Comparison of ENCODE assay signal across 9 cellular contexts in genomic region chr13:30872685-30873443, GRCh38. TPM values are rescaled to one million over a fixed set of nuclear protein-coding genes. Genes with fewer than 3 reads are reported as not detected.
DNase-seq lines count a peak whose midpoint lies in the region; ATAC-seq lines count a peak whose summit lies in the region.
"Had no signal": no experiment of that assay in that cellular context is flagged by ENCODE, and none has a peak within 500 bp of the region (broad histone marks: within the 10 kb centered on the region; RNA-seq: fewer than 3 reads in every experiment).

No MANE protein-coding gene starts in this region.

- H3K9me2 ChIP-seq in GM23248 (ENCODE audit: insufficient read depth) = no peaks in the 10 kb centered on the region

- peaks cover 9% of the 10 kb centered on the region for H3K27me3 Mint-ChIP-seq in activated CD4-positive, alpha-beta T cell treated with anti-CD3 and anti-CD28 coated beads, Interleukin-2, amount 10 ng/mL, durations not matched to agents 24 days and 14 days

- no peaks in the 10 kb centered on the region for H3K9me3 Mint-ChIP-seq in activated CD4-positive, alpha-beta T cell treated with anti-CD3 and anti-CD28 coated beads, Interleukin-2, amount 10 ng/mL, durations not matched to agents 24 days and 14 days

- DNase-seq in GM23248 = peak; percentile 95
- DNase-seq in SK-N-MC (ENCODE audit: low read depth, low spot score) = no peak
- DNase-seq in globus pallidus (ENCODE audit: low spot score) = peak; percentile 16
- DNase-seq in retina = peak; percentile 40
- DNase-seq in activated effector memory CD4-positive, alpha-beta T cell treated with anti-CD3 and anti-CD28 coated beads, Interleukin-2, amount 50 U/mL, for 16 hours = no peak
- no peak for DNase-seq in activated CD4-positive, alpha-beta T cell treated with anti-CD3 and anti-CD28 coated beads, Interleukin-2, amount 10 ng/mL, durations not matched to agents 24 days and 14 days
- no peak for DNase-seq in T-helper 9 cell

- peaks cover 7% of the 10 kb centered on the region for H3K4me1 Mint-ChIP-seq in activated CD4-positive, alpha-beta T cell treated with anti-CD3 and anti-CD28 coated beads, Interleukin-2, amount 10 ng/mL, durations not matched to agents 24 days and 14 days

- H3K9ac ChIP-seq in GM23248 (peak overlapping the region; percentile 74), SK-N-MC (ENCODE audit: insufficient read length) (peak overlapping the region; percentile 41)

- 0 to 1% methylated on average over 6 of the region's 6 CpGs for WGBS in GM23248 (ENCODE audit: low coverage in 1 of 2, low lambda C conversion rate in 2 of 2, missing lambda C conversion rate in 2 of 2), 2 experiments

- H3K4me1 ChIP-seq in GM23248 (ENCODE audit: insufficient read depth) = peaks cover 71% of the 10 kb centered on the region

- H3K36me3 ChIP-seq in GM23248 (ENCODE audit: low read depth) (no peaks in the 10 kb centered on the region), SK-N-MC (ENCODE audit: insufficient read depth, low read length) (no peaks in the 10 kb centered on the region)

- no peak overlapping the region for H3K27ac Mint-ChIP-seq in activated CD4-positive, alpha-beta T cell treated with anti-CD3 and anti-CD28 coated beads, Interleukin-2, amount 10 ng/mL, durations not matched to agents 24 days and 14 days

- no peaks in the 10 kb centered on the region for H4K20me1 ChIP-seq in GM23248 (ENCODE audit: insufficient read depth)

- intact Hi-C loops in activated CD4-positive, alpha-beta T cell treated with anti-CD3 and anti-CD28 coated beads, Interleukin-2, amount 10 ng/mL, durations not matched to agents 24 days and 14 days (cut with micrococcal nuclease) = no loop called here

- peak overlapping the region; percentile 79 for H3K4me2 ChIP-seq in GM23248 (ENCODE audit: unreplicated experiment)

- peaks cover 10% of the 10 kb centered on the region for H3K79me2 ChIP-seq in GM23248 (ENCODE audit: insufficient read depth)

- no peaks in the 10 kb centered on the region for H3K36me3 Mint-ChIP-seq in activated CD4-positive, alpha-beta T cell treated with anti-CD3 and anti-CD28 coated beads, Interleukin-2, amount 10 ng/mL, durations not matched to agents 24 days and 14 days (ENCODE audit: low read depth)

- H3K9me3 ChIP-seq in GM23248 (ENCODE audit: low read depth) (no peaks in the 10 kb centered on the region), SK-N-MC (ENCODE audit: low read depth, low read length) (no peaks in the 10 kb centered on the region)

- H3K4me3 ChIP-seq in GM23248 = peak overlapping the region; percentile 50; the same call in 1 of the 2 replicates
- peak overlapping the region; percentile 8; the same call in 1 of the 2 replicates for H3K4me3 ChIP-seq in SK-N-MC

- H3K4me3 Mint-ChIP-seq in activated CD4-positive, alpha-beta T cell treated with anti-CD3 and anti-CD28 coated beads, Interleukin-2, amount 10 ng/mL, durations not matched to agents 24 days and 14 days = no peak overlapping the region

- H3K27me3 ChIP-seq in GM23248 (replicated peaks; ENCODE audit: insufficient read depth) = no peaks in the 10 kb centered on the region

- H3K27ac ChIP-seq in GM23248 (peak overlapping the region; percentile 96), SK-N-MC (peak overlapping the region; percentile 86)

- in situ Hi-C loops in GM23248 (cut with MboI) = no loop called here

- H3F3A ChIP-seq in GM23248 (ENCODE audit: insufficient read depth) = peaks cover 46% of the 10 kb centered on the region

- no peak for ATAC-seq in GM18519 (IDR thresholded peaks at IDR 0.05; ENCODE audit: low FRiP score, unreplicated experiment)
- ATAC-seq: HCT116 had no signal

- H2AFZ ChIP-seq in GM23248 = peak overlapping the region; percentile 37

RNA-seq across cellular contexts. Expression of gene MEDAG, which starts 33.2 kb away (rescaled TPM):
- 228 and 243 TPM in 2 replicates for total RNA-seq in GM23248 (2014; rRNA removed; shearing (Covaris generic))
- polyA plus RNA-seq in GM23248 (2016; fragmentation: Nextera tagmentation; extraction: Ambion mirVana) = 84.9 and 86.0 TPM in 2 replicates
- not detected in 2 replicates for total RNA-seq in activated CD4-positive, alpha-beta T cell treated with anti-CD3 and anti-CD28 coated beads, Interleukin-2, amount 10 ng/mL, durations not matched to agents 24 days and 14 days

RNA-seq across cellular contexts. Expression of gene TEX26, which starts 59.6 kb away (rescaled TPM):
- total RNA-seq in GM23248 (2014; rRNA removed; shearing (Covaris generic)) = 0.22 TPM in 1 of 2 replicates, not detected in the other
- polyA plus RNA-seq in GM23248 (2016; fragmentation: Nextera tagmentation; extraction: Ambion mirVana) = not detected in 2 replicates
- total RNA-seq in activated CD4-positive, alpha-beta T cell treated with anti-CD3 and anti-CD28 coated beads, Interleukin-2, amount 10 ng/mL, durations not matched to agents 24 days and 14 days = not detected in 2 replicates

Comparison
In these comparisons a context has a peak if more than half of its experiments do, and no peak if none do; other contexts are left out.
1. DNase-seq: peak in GM23248 (single experiment), globus pallidus (single experiment) and retina (single experiment); none in SK-N-MC (single experiment), activated effector memory CD4-positive, alpha-beta T cell treated with anti-CD3 and anti-CD28 coated beads, Interleukin-2, amount 50 U/mL, for 16 hours (single experiment), activated CD4-positive, alpha-beta T cell treated with anti-CD3 and anti-CD28 coated beads, Interleukin-2, amount 10 ng/mL, durations not matched to agents 24 days and 14 days (single experiment) and T-helper 9 cell (single experiment).
2. RNA of gene MEDAG, which starts 33.2 kb away (total RNA-seq): 228 to 243 TPM in GM23248; not detected in activated CD4-positive, alpha-beta T cell treated with anti-CD3 and anti-CD28 coated beads, Interleukin-2, amount 10 ng/mL, durations not matched to agents 24 days and 14 days; every median in the first group is over 100 times any median in the second.